3 cellular contexts compared by ENCODE assay signal in genomic region chr3:13211605-13212210, GRCh38.
A peak's percentile ranks its signal among the peaks of the same experiment; 100 is the strongest.
TF ChIP-seq lines count a peak whose summit lies in the region.

No MANE protein-coding gene starts in this region.

TF ChIP-seq in WTC11, 78 proteins besides CTCF, POLR2A, EP300 and RAD21 (continues in another document):
- no peak for TF ChIP-seq NFYB (CRISPR knock-in tag; conservative IDR thresholded peaks at IDR 0.05; ENCODE audit: low read depth)
- TF ChIP-seq GABPB1 (CRISPR knock-in tag; IDR thresholded peaks at IDR 0.05) = no peak
- no peak for TF ChIP-seq FOXK1 (CRISPR knock-in tag; IDR thresholded peaks at IDR 0.05)
- no peak for TF ChIP-seq ARID4B (CRISPR knock-in tag; IDR thresholded peaks at IDR 0.05; ENCODE audit: borderline replicate concordance)
- no peak for TF ChIP-seq ATF6 (CRISPR knock-in tag; IDR thresholded peaks at IDR 0.05)

TF ChIP-seq in H1, 55 proteins besides CTCF, POLR2A, EP300 and RAD21:
- TF ChIP-seq TCF12 (IDR thresholded peaks at IDR 0.05; ENCODE audit: low read depth, low read length) (no peak), ZNF274 (IDR thresholded peaks at IDR 0.05; ENCODE audit: borderline replicate concordance, extremely low read depth, low read length) (no peak), BACH1 (IDR thresholded peaks at IDR 0.05; ENCODE audit: low read length) (no peak), GABPA (IDR thresholded peaks at IDR 0.05; ENCODE audit: borderline replicate concordance, insufficient read depth, low read length) (no peak), POLR2AphosphoS5 (IDR thresholded peaks at IDR 0.05; ENCODE audit: low read depth, low read length) (no peak), CBX5 (IDR thresholded peaks at IDR 0.05; ENCODE audit: low read depth, low read length) (no peak), CEBPB (IDR thresholded peaks at IDR 0.05; ENCODE audit: low read depth, low read length) (no peak), HDAC2 (IDR thresholded peaks at IDR 0.05; ENCODE audit: borderline replicate concordance in 1 of 2, low read depth in 2 of 2, low read length in 2 of 2) (no peak), RNF2 (IDR thresholded peaks at IDR 0.05; ENCODE audit: borderline replicate concordance, low read depth, low read length, missing control alignments, poor library complexity, severe bottlenecking) (no peak)
TF ChIP-seq in H1: peak in this region for 0.

TF ChIP-seq in liver, 16 proteins besides CTCF, POLR2A, EP300 and RAD21:
- TF ChIP-seq GABPA (IDR thresholded peaks at IDR 0.05 in 1 of 2, conservative IDR thresholded peaks at IDR 0.05 in 1 of 2) (no peak), ATF3 (IDR thresholded peaks at IDR 0.05) (no peak), SP1 (IDR thresholded peaks at IDR 0.05) (peak; percentile 14), FOXA1 (IDR thresholded peaks at IDR 0.05) (no peak), FOXA2 (IDR thresholded peaks at IDR 0.05) (no peak), JUND (IDR thresholded peaks at IDR 0.05) (no peak), REST (IDR thresholded peaks at IDR 0.05) (no peak), ZBTB33 (IDR thresholded peaks at IDR 0.05) (no peak), YY1 (IDR thresholded peaks at IDR 0.05) (no peak), HNF4A (conservative IDR thresholded peaks at IDR 0.05) (peak; percentile 31 to 40), HNF4G (IDR thresholded peaks at IDR 0.05) (no peak), RXRA (IDR thresholded peaks at IDR 0.05) (peak; percentile 48 to 69), MAX (IDR thresholded peaks at IDR 0.05) (no peak), NR2F2 (IDR thresholded peaks at IDR 0.05) (no peak)
